In genomic region chr2:231556496-231556895, GRCh38 we compare ENCODE assay signal across 17 cellular contexts. TPM values are rescaled to one million over a fixed set of nuclear protein-coding genes. Genes with fewer than 3 reads are reported as not detected.
"Had no signal": no experiment of that assay in that cellular context is flagged by ENCODE, and none has a peak within 500 bp of the region (broad histone marks: within the 10 kb centered on the region; RNA-seq: fewer than 3 reads in every experiment).

No MANE protein-coding gene starts in this region.

RNA-seq across cellular contexts. Expression of gene NMUR1, which starts 26.3 kb away (rescaled TPM):
- total RNA-seq: activated naive CD4-positive, alpha-beta T cell treated with anti-CD3 and anti-CD28 coated beads, Interleukin-2, amount 50 U/mL, for 72 hours; astrocyte; bronchial epithelial cell; foreskin keratinocyte had no signal
- polyA plus RNA-seq: foreskin keratinocyte had no signal

RNA-seq across cellular contexts. Expression of gene TEX44, which starts 36.2 kb away (rescaled TPM):
- total RNA-seq: activated CD4-positive, alpha-beta memory T cell treated with anti-CD3 and anti-CD28 coated beads, Interleukin-2, amount 10 ng/mL, durations not matched to agents 7 days and 5 days; activated CD4-positive, alpha-beta T cell treated with anti-CD3 and anti-CD28 coated beads, Interleukin-2, amount 10 ng/mL, durations not matched to agents 7 days and 5 days; activated naive CD4-positive, alpha-beta T cell treated with anti-CD3 and anti-CD28 coated beads, Interleukin-2, amount 50 U/mL, for 72 hours; activated T-cell treated with anti-CD3 and anti-CD28 coated beads, Interleukin-2, amount 50 U/mL, for 4 hours; activated T-helper 17 cell treated with anti-CD3 and anti-CD28 coated beads, Interleukin-2, amount 50 U/mL, for 72 hours; astrocyte; bronchial epithelial cell; cardiac septum; cerebellum; dorsolateral prefrontal cortex; esophagus muscularis mucosa; foreskin keratinocyte; gastrocnemius medialis; T-cell; T-helper 2 cell treated with Interferon-gamma antibody and Interleukin-4, amounts not matched to agents 100 ng/mL and 5 ng/mL, for 36 hours; WTC11 had no signal
- polyA plus RNA-seq: adipose tissue, foreskin keratinocyte had no signal
